8 cellular contexts compared by ENCODE assay signal in the genomic region with DNA sequence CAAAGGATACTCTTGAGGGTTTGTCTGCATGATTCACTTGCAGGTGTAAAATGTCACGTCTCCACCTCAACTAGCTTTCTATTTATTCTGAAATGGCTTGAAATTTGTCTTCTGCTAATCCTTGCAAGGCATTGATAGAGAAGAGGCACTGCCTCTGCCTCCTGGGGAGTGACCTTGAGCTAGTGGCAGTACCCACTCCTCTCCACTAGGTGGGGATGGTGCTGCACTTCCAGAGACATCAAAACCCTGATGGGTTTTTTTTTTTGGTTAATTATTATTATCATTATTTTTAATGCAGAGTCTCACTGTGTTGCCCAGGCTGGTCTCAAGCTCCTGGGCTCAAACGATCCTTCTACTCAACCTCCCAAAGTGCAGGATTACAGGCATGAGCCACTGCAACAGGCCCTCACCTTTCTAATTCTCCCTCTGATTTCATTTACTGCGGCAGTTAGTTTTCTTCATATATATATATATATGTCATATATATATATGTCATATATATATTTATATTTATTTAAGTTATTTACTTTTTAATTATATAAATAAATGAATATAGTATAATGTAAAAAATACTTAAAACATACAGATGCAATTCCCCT.
DNase-seq lines count a peak whose midpoint lies in the region; ATAC-seq, FAIRE-seq and TF ChIP-seq lines count a peak whose summit lies in the region.

No MANE protein-coding gene starts in this region.

- peak; percentile 57 for FAIRE-seq in GM12892 (lab: Jason Lieb, UNC)

- H3K4me3 ChIP-seq in heart right ventricle: no peak overlapping the region
- H3K4me3 ChIP-seq in sigmoid colon: no peak overlapping the region

- no peaks in the 10 kb centered on the region for H3K9me3 Mint-ChIP-seq in activated naive CD8-positive, alpha-beta T cell treated with anti-CD3 and anti-CD28 coated beads, Interleukin-2, amount 50 U/mL, for 24 hours

- peak; percentile 91 to 98 (median 95) for TF ChIP-seq CTCF in heart right ventricle (IDR thresholded peaks at IDR 0.05)
- TF ChIP-seq CTCF in sigmoid colon (IDR thresholded peaks at IDR 0.05): peak in 3 of 4 experiments; percentile 57 to 90 (median 67)

- no peak for TF ChIP-seq POLR2A in GM12892 (IDR thresholded peaks at IDR 0.05; ENCODE audit: low read depth, low read length)
- TF ChIP-seq POLR2A in sigmoid colon (IDR thresholded peaks at IDR 0.05): no peak

- H3K36me3 Mint-ChIP-seq in activated naive CD8-positive, alpha-beta T cell treated with anti-CD3 and anti-CD28 coated beads, Interleukin-2, amount 50 U/mL, for 24 hours (ENCODE audit: low read depth): no peaks in the 10 kb centered on the region

- ATAC-seq in HG03520 (IDR thresholded peaks at IDR 0.05; ENCODE audit: unreplicated experiment) (peak; percentile 58), heart right ventricle (peak in 4 of 8 donors; percentile 54 to 69 (median 62))
- peak; percentile 59 for ATAC-seq in activated naive CD8-positive, alpha-beta T cell treated with anti-CD3 and anti-CD28 coated beads, Interleukin-2, amount 50 U/mL, for 24 hours

- WGBS in heart right ventricle, 2 donors: 38% methylated on average over 3 of the region's 3 CpGs
- 34 to 38% methylated on average over 3 of the region's 3 CpGs for WGBS in sigmoid colon, 2 donors

- intact Hi-C loops in heart right ventricle (cut with DNase I): loop anchor here in 9 of 10 donors (1.0 to 10.0 kb wide), 6 partner anchors 123 to 243 kb away; no protein-coding TSS in a partner anchor
- intact Hi-C loops in sigmoid colon (cut with DNase I): loop anchor here (5.0 kb wide), 1 partner anchor 125 kb away; no protein-coding TSS in a partner anchor

- no peak for TF ChIP-seq EP300 in sigmoid colon (IDR thresholded peaks at IDR 0.05)

- H3K36me3 ChIP-seq in heart right ventricle (no peaks in the 10 kb centered on the region), sigmoid colon (no peaks in the 10 kb centered on the region)

- no peak overlapping the region for H3K27ac ChIP-seq in heart right ventricle
- H3K27ac ChIP-seq in sigmoid colon: no peak overlapping the region

- H3K4me3 Mint-ChIP-seq in activated naive CD8-positive, alpha-beta T cell treated with anti-CD3 and anti-CD28 coated beads, Interleukin-2, amount 50 U/mL, for 24 hours: no peak overlapping the region

- no peaks in the 10 kb centered on the region for H3K4me1 Mint-ChIP-seq in activated naive CD8-positive, alpha-beta T cell treated with anti-CD3 and anti-CD28 coated beads, Interleukin-2, amount 50 U/mL, for 24 hours

- DNase-seq in ACHN (peak; percentile 52), GM12892 (ENCODE audit: insufficient read length) (peak; percentile 39), SKM-1 (lab: John Stamatoyannopoulos, UW; ENCODE audit: unreplicated experiment) (peak; percentile 6), heart right ventricle (peak; percentile 37 to 41), sigmoid colon (no peak), OCI-M2 (lab: John Stamatoyannopoulos, UW; ENCODE audit: unreplicated experiment) (no peak)
- peak; percentile 61 for DNase-seq in activated naive CD8-positive, alpha-beta T cell treated with anti-CD3 and anti-CD28 coated beads, Interleukin-2, amount 50 U/mL, for 24 hours

- H3K27ac Mint-ChIP-seq in activated naive CD8-positive, alpha-beta T cell treated with anti-CD3 and anti-CD28 coated beads, Interleukin-2, amount 50 U/mL, for 24 hours: no peak overlapping the region

- in situ Hi-C loops in ACHN (cut with HindIII; ENCODE audit: low pct_ligation_motif_present, low pct_unique_long_range_greater_than_20kb, low sequenced_read_pairs): loop anchor here (25.0 kb wide), 1 partner anchor 120 kb away; a partner anchor contains a TSS

- H3K4me1 ChIP-seq in heart right ventricle: peaks cover 0 to 21% (median 5%) of the 10 kb centered on the region in 9 donors
- no peaks in the 10 kb centered on the region for H3K4me1 ChIP-seq in sigmoid colon

- no peaks in the 10 kb centered on the region for H3K27me3 Mint-ChIP-seq in activated naive CD8-positive, alpha-beta T cell treated with anti-CD3 and anti-CD28 coated beads, Interleukin-2, amount 50 U/mL, for 24 hours

- H3K9me3 ChIP-seq in heart right ventricle (no peaks in the 10 kb centered on the region), sigmoid colon (no peaks in the 10 kb centered on the region)

- H3K27me3 ChIP-seq in heart right ventricle: no peaks in the 10 kb centered on the region
- H3K27me3 ChIP-seq in sigmoid colon: no peaks in the 10 kb centered on the region

Comparison
In these comparisons a context has a peak if more than half of its experiments do, and no peak if none do; other contexts are left out.
1. DNase-seq: peak in ACHN (single experiment), GM12892 (single experiment), SKM-1 (single experiment), activated naive CD8-positive, alpha-beta T cell treated with anti-CD3 and anti-CD28 coated beads, Interleukin-2, amount 50 U/mL, for 24 hours (single experiment) and heart right ventricle (2 of 2); none in sigmoid colon (single experiment) and OCI-M2 (single experiment).